ENCODE assay signal across 22 cellular contexts in the genomic region with DNA sequence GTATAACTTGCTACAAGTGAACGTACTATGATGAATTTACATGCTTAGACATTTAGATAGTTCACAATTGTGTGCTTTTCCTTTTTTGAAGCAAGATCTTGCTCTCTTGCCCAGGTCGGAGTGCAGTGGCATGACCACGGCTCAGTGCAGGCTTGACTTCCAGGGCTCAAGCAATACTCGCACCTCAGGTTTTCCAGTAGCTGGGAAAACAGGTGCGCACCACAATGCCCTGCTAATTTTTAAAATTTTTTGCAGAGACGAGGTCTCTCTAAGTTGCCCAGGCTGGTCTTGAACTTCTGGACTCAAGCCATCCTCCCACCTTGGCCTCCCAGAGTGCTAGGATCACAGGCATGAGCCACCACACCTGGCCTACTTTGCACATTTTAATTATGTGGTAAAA. TPM values are rescaled to one million over a fixed set of nuclear protein-coding genes. Genes with fewer than 3 reads are reported as not detected.
A peak's percentile ranks its signal among the peaks of the same experiment; 100 is the strongest.
DNase-seq lines count a peak whose midpoint lies in the region; ATAC-seq, FAIRE-seq and TF ChIP-seq lines count a peak whose summit lies in the region.
"Had no signal": no experiment of that assay in that cellular context is flagged by ENCODE, and none has a peak within 500 bp of the region (broad histone marks: within the 10 kb centered on the region; RNA-seq: fewer than 3 reads in every experiment).

No MANE protein-coding gene starts in this region.

- H3K27ac Mint-ChIP-seq in activated CD8-positive, alpha-beta memory T cell treated with anti-CD3 and anti-CD28 coated beads, Interleukin-2, amount 10 ng/mL, durations not matched to agents 7 days and 5 days = no peak overlapping the region
- no peak overlapping the region for H3K27ac Mint-ChIP-seq in osteocyte (ENCODE audit: unreplicated experiment)
- no peak overlapping the region for H3K27ac Mint-ChIP-seq in type B pancreatic cell
- H3K27ac Mint-ChIP-seq: CD4-positive, alpha-beta T cell; GM23338 had no signal

- no peaks in the 10 kb centered on the region for H3K9me3 ChIP-seq in esophagus squamous epithelium
- H3K9me3 ChIP-seq: A549, Caco-2 had no signal

- H3K4me1 ChIP-seq in esophagus squamous epithelium = peaks cover 21 to 82% (median 35%) of the 10 kb centered on the region in 3 donors
- H3K4me1 ChIP-seq: A549, Caco-2 had no signal

- intact Hi-C loops in esophagus squamous epithelium (cut with DNase I) = no loop called here

- no peaks in the 10 kb centered on the region for H3K9me3 Mint-ChIP-seq in activated CD8-positive, alpha-beta memory T cell treated with anti-CD3 and anti-CD28 coated beads, Interleukin-2, amount 10 ng/mL, durations not matched to agents 7 days and 5 days (ENCODE audit: low read depth)
- no peaks in the 10 kb centered on the region for H3K9me3 Mint-ChIP-seq in osteocyte (ENCODE audit: unreplicated experiment)
- H3K9me3 Mint-ChIP-seq in type B pancreatic cell = no peaks in the 10 kb centered on the region
- H3K9me3 Mint-ChIP-seq: CD4-positive, alpha-beta T cell had no signal

- peaks cover 0 to 13% (median 0%) of the 10 kb centered on the region in 3 donors for H3K36me3 ChIP-seq in esophagus squamous epithelium

- peaks cover 5% of the 10 kb centered on the region for H3K4me1 Mint-ChIP-seq in activated CD8-positive, alpha-beta memory T cell treated with anti-CD3 and anti-CD28 coated beads, Interleukin-2, amount 10 ng/mL, durations not matched to agents 7 days and 5 days
- no peaks in the 10 kb centered on the region for H3K4me1 Mint-ChIP-seq in osteocyte (ENCODE audit: unreplicated experiment)
- H3K4me1 Mint-ChIP-seq in type B pancreatic cell (ENCODE audit: unreplicated experiment) = no peaks in the 10 kb centered on the region

- no peak for FAIRE-seq in RCC 7860 (lab: Jason Lieb, UNC)
- FAIRE-seq: A549, H54, HTR-8/SVneo had no signal

- 74 to 91% methylated on average over 6 of the region's 6 CpGs for WGBS in esophagus squamous epithelium, 2 donors

- no peak for TF ChIP-seq POLR2A in esophagus squamous epithelium (IDR thresholded peaks at IDR 0.05)

- H3K27ac ChIP-seq in esophagus squamous epithelium = peak overlapping the region in 3 of 4 donors; percentile 73 to 89 (median 86)
- H3K27ac ChIP-seq: 22Rv1, A549, C4-2B had no signal

- ATAC-seq in activated CD8-positive, alpha-beta memory T cell treated with anti-CD3 and anti-CD28 coated beads, Interleukin-2, amount 10 ng/mL, durations not matched to agents 7 days and 5 days = no peak
- ATAC-seq: A549, GM23338 had no signal

- peak overlapping the region; percentile 31 to 53 (median 38) for H3K4me3 ChIP-seq in esophagus squamous epithelium
- H3K4me3 ChIP-seq: A549, GM23338 had no signal

- TF ChIP-seq CTCF in esophagus squamous epithelium (IDR thresholded peaks at IDR 0.05) (no peak), osteocyte (IDR thresholded peaks at IDR 0.05) (no peak), type B pancreatic cell (conservative IDR thresholded peaks at IDR 0.05) (no peak)

- H3K27me3 Mint-ChIP-seq in activated CD8-positive, alpha-beta memory T cell treated with anti-CD3 and anti-CD28 coated beads, Interleukin-2, amount 10 ng/mL, durations not matched to agents 7 days and 5 days = no peaks in the 10 kb centered on the region
- H3K27me3 Mint-ChIP-seq in osteocyte (ENCODE audit: unreplicated experiment) = no peaks in the 10 kb centered on the region
- no peaks in the 10 kb centered on the region for H3K27me3 Mint-ChIP-seq in type B pancreatic cell
- H3K27me3 Mint-ChIP-seq: CD4-positive, alpha-beta T cell had no signal

- no peaks in the 10 kb centered on the region for H3K36me3 Mint-ChIP-seq in activated CD8-positive, alpha-beta memory T cell treated with anti-CD3 and anti-CD28 coated beads, Interleukin-2, amount 10 ng/mL, durations not matched to agents 7 days and 5 days
- H3K36me3 Mint-ChIP-seq in osteocyte (ENCODE audit: unreplicated experiment) = no peaks in the 10 kb centered on the region
- no peaks in the 10 kb centered on the region for H3K36me3 Mint-ChIP-seq in type B pancreatic cell

- peak; percentile 11 for DNase-seq in activated CD8-positive, alpha-beta memory T cell treated with anti-CD3 and anti-CD28 coated beads for 24 hours
- DNase-seq in activated CD8-positive, alpha-beta memory T cell treated with anti-CD3 and anti-CD28 coated beads, Interleukin-2, amount 10 ng/mL, durations not matched to agents 7 days and 5 days = no peak
- no peak for DNase-seq in esophagus squamous epithelium (lab: John Stamatoyannopoulos, UW)
- DNase-seq in osteocyte (ENCODE audit: extremely low spot score, unreplicated experiment) = peak; percentile 23
- DNase-seq in type B pancreatic cell (ENCODE audit: extremely low spot score, unreplicated experiment) = peak; percentile 29
- no peak for DNase-seq in RCC 7860 (ENCODE audit: low spot score)
- DNase-seq in NCI-H1092 treated with DMSO at 0.1 percent for 48 hours (lab: John Stamatoyannopoulos, UW) = no peak
- DNase-seq in SW 1271 (lab: John Stamatoyannopoulos, UW) = no peak
- DNase-seq: AML-193; Caco-2; CD4-positive, alpha-beta T cell; DMS153; DMS79; GDM1; HCEC 1CT had no signal

- no peaks in the 10 kb centered on the region for H3K27me3 ChIP-seq in esophagus squamous epithelium

- CTCF ChIA-PET in activated CD8-positive, alpha-beta memory T cell treated with anti-CD3 and anti-CD28 coated beads, Interleukin-2, amount 10 ng/mL, durations not matched to agents 7 days and 5 days (lab: Charles Lee) = interaction anchor here (1.4 to 2.6 kb wide), 3 partner anchors 18 to 81 kb away, joined by 3 to 16 read pairs (median 7); no protein-coding TSS in a partner anchor

- H3K4me3 Mint-ChIP-seq in activated CD8-positive, alpha-beta memory T cell treated with anti-CD3 and anti-CD28 coated beads, Interleukin-2, amount 10 ng/mL, durations not matched to agents 7 days and 5 days = no peak overlapping the region
- H3K4me3 Mint-ChIP-seq in osteocyte (ENCODE audit: unreplicated experiment) (no peak overlapping the region), type B pancreatic cell (no peak overlapping the region)
- H3K4me3 Mint-ChIP-seq: CD4-positive, alpha-beta T cell; GM23338 had no signal

RNA-seq across cellular contexts. Expression of gene GPR15LG, which starts 1.8 kb away (rescaled TPM):
- not detected for total RNA-seq in activated CD8-positive, alpha-beta memory T cell treated with anti-CD3 and anti-CD28 coated beads, Interleukin-2, amount 10 ng/mL, durations not matched to agents 7 days and 5 days
- total RNA-seq in esophagus squamous epithelium (100 to 1,000 TPM; 132 to 352 (median 320) TPM), osteocyte (not detected in 2 replicates), type B pancreatic cell (ENCODE audit: low replicate concordance) (0.70 and 0.98 TPM in 2 replicates)
- total RNA-seq: Caco-2; CD4-positive, alpha-beta T cell; Daoy; GM23338 had no signal

RNA-seq across cellular contexts. Expression of gene CDHR1, which starts 18.9 kb away (rescaled TPM):
- 1 to 10 TPM in 1 of 2 experiments, under 1 TPM in 1; 0.37 to 1.6 TPM for total RNA-seq in activated CD8-positive, alpha-beta memory T cell treated with anti-CD3 and anti-CD28 coated beads, Interleukin-2, amount 10 ng/mL, durations not matched to agents 7 days and 5 days
- total RNA-seq in esophagus squamous epithelium (10 to 100 TPM in 3 of 4 donors, 1 to 10 TPM in 1; 6.7 to 15.0 (median 12.2) TPM), osteocyte (0.24 TPM in 1 of 2 replicates, not detected in the other), type B pancreatic cell (ENCODE audit: low replicate concordance) (0.41 and 0.93 TPM in 2 replicates)
- total RNA-seq: Caco-2, Daoy had no signal

RNA-seq across cellular contexts. Expression of gene GHITM, which starts 36.1 kb away (rescaled TPM):
- 100 to 1,000 TPM; 110 to 145 TPM for total RNA-seq in activated CD8-positive, alpha-beta memory T cell treated with anti-CD3 and anti-CD28 coated beads, Interleukin-2, amount 10 ng/mL, durations not matched to agents 7 days and 5 days
- total RNA-seq in esophagus squamous epithelium = 100 to 1,000 TPM; 137 to 289 (median 182) TPM
- total RNA-seq in osteocyte = 105 and 106 TPM in 2 replicates
- total RNA-seq in type B pancreatic cell (ENCODE audit: low replicate concordance) = 114 and 135 TPM in 2 replicates

RNA-seq across cellular contexts. Expression of gene LRIT2, which starts 49.9 kb away (rescaled TPM):
- total RNA-seq in activated CD8-positive, alpha-beta memory T cell treated with anti-CD3 and anti-CD28 coated beads, Interleukin-2, amount 10 ng/mL, durations not matched to agents 7 days and 5 days = not detected
- total RNA-seq in esophagus squamous epithelium (not detected), osteocyte (not detected in 2 replicates), type B pancreatic cell (ENCODE audit: low replicate concordance) (not detected in 2 replicates)
- total RNA-seq: Caco-2; CD4-positive, alpha-beta T cell; Daoy; GM23338 had no signal

Comparison
In these comparisons a context has a peak if more than half of its experiments do, and no peak if none do; other contexts are left out.
1. DNase-seq: peak in activated CD8-positive, alpha-beta memory T cell treated with anti-CD3 and anti-CD28 coated beads for 24 hours (single experiment), osteocyte (single experiment) and type B pancreatic cell (single experiment); none in activated CD8-positive, alpha-beta memory T cell treated with anti-CD3 and anti-CD28 coated beads, Interleukin-2, amount 10 ng/mL, durations not matched to agents 7 days and 5 days (single experiment), esophagus squamous epithelium (single experiment), RCC 7860 (single experiment), NCI-H1092 treated with DMSO at 0.1 percent for 48 hours (single experiment) and SW 1271 (0 of 2).
2. RNA of gene GPR15LG, which starts 1.8 kb away (total RNA-seq): 132 to 352 TPM in esophagus squamous epithelium; 0.70 to 0.98 TPM in type B pancreatic cell, not detected in activated CD8-positive, alpha-beta memory T cell treated with anti-CD3 and anti-CD28 coated beads, Interleukin-2, amount 10 ng/mL, durations not matched to agents 7 days and 5 days and not detected in osteocyte; every median in the first group is over 10 times any median in the second.